ENCODE assay signal across 14 cellular contexts in genomic region chr2:237625216-237625705, GRCh38. TPM values are rescaled to one million over a fixed set of nuclear protein-coding genes. Genes with fewer than 3 reads are reported as not detected.
DNase-seq lines count a peak whose midpoint lies in the region; ATAC-seq and TF ChIP-seq lines count a peak whose summit lies in the region.
"Had no signal": no experiment of that assay in that cellular context is flagged by ENCODE, and none has a peak within 500 bp of the region (broad histone marks: within the 10 kb centered on the region; RNA-seq: fewer than 3 reads in every experiment).

No MANE protein-coding gene starts in this region.

- H3K27ac ChIP-seq in SJCRH30 = peak overlapping the region; percentile 67
- H3K27ac ChIP-seq in gastroesophageal sphincter = peak overlapping the region in 3 of 4 donors; percentile 90 to 94 (median 92)
- H3K27ac ChIP-seq in subcutaneous abdominal adipose tissue (ENCODE audit: low read depth, low read length) = peak overlapping the region; percentile 37
- H3K27ac ChIP-seq: brain microvascular endothelial cell, C4-2B, KMS-11 had no signal

- H3K27me3 Mint-ChIP-seq in naive thymus-derived CD8-positive, alpha-beta T cell = peaks cover 0 to 15% (median 4%) of the 10 kb centered on the region in 5 donors

- peaks cover 59% of the 10 kb centered on the region for H3K4me1 ChIP-seq in SJCRH30
- H3K4me1 ChIP-seq in gastroesophageal sphincter = peaks cover 0 to 43% (median 10%) of the 10 kb centered on the region in 3 donors
- peaks cover 5 to 39% (median 29%) of the 10 kb centered on the region in 5 donors for H3K4me1 ChIP-seq in subcutaneous abdominal adipose tissue (ENCODE audit: control insufficient read depth in 5 of 5, insufficient read depth in 5 of 5, low read length in 5 of 5)

- H3K9me3 ChIP-seq in SJCRH30 (replicated peaks) = no peaks in the 10 kb centered on the region
- H3K9me3 ChIP-seq in gastroesophageal sphincter = no peaks in the 10 kb centered on the region
- H3K9me3 ChIP-seq in subcutaneous abdominal adipose tissue (ENCODE audit: control insufficient read depth in 5 of 5, low read length in 5 of 5) = no peaks in the 10 kb centered on the region

- peak overlapping the region in 8 of 10 donors; percentile 43 to 94 (median 82) for H3K4me3 Mint-ChIP-seq in naive thymus-derived CD8-positive, alpha-beta T cell

- H3K36me3 ChIP-seq in SJCRH30 = peaks cover 7% of the 10 kb centered on the region
- H3K36me3 ChIP-seq in gastroesophageal sphincter = no peaks in the 10 kb centered on the region
- H3K36me3 ChIP-seq in subcutaneous abdominal adipose tissue (ENCODE audit: control insufficient read depth in 5 of 5, insufficient read depth in 5 of 5, low read length in 5 of 5) = no peaks in the 10 kb centered on the region
- H3K36me3 ChIP-seq: brain microvascular endothelial cell had no signal

- H3K27me3 ChIP-seq in SJCRH30 (no peaks in the 10 kb centered on the region), gastroesophageal sphincter (no peaks in the 10 kb centered on the region), subcutaneous abdominal adipose tissue (ENCODE audit: control insufficient read depth in 5 of 5, insufficient read depth in 4 of 5, low read length in 5 of 5) (no peaks in the 10 kb centered on the region)
- H3K27me3 ChIP-seq: brain microvascular endothelial cell had no signal

- H3K4me1 Mint-ChIP-seq in naive thymus-derived CD8-positive, alpha-beta T cell = peaks cover 11 to 34% (median 26%) of the 10 kb centered on the region in 4 donors

- no peak for TF ChIP-seq CTCF in gastroesophageal sphincter (IDR thresholded peaks at IDR 0.05)

- TF ChIP-seq EP300 in gastroesophageal sphincter (IDR thresholded peaks at IDR 0.05) = no peak

- peak in 1 of 2 experiments; percentile 42 for DNase-seq in SJCRH30
- DNase-seq in naive thymus-derived CD8-positive, alpha-beta T cell = no peak
- no peak for DNase-seq in NCI-H2029 treated with DMSO at 0.1 percent for 48 hours (lab: John Stamatoyannopoulos, UW)
- no peak for DNase-seq in NCI-H1092 (lab: John Stamatoyannopoulos, UW)
- no peak for DNase-seq in NCI-H524 treated with DMSO at 0.1 percent for 48 hours (lab: John Stamatoyannopoulos, UW)
- DNase-seq: brain microvascular endothelial cell, NCI-H1694, NCI-H748 treated with DMSO at 0.1 percent for 48 hours had no signal

- H3K27ac Mint-ChIP-seq in naive thymus-derived CD8-positive, alpha-beta T cell = peak overlapping the region in 5 of 10 donors; percentile 18 to 89 (median 31)

- 60 to 67% methylated on average over 3 of the region's 10 CpGs for WGBS in gastroesophageal sphincter (ENCODE audit: low coverage in 1 of 2), 2 donors

- no peak overlapping the region for H3K4me3 ChIP-seq in SJCRH30
- H3K4me3 ChIP-seq in gastroesophageal sphincter = no peak overlapping the region
- no peak overlapping the region for H3K4me3 ChIP-seq in subcutaneous abdominal adipose tissue (ENCODE audit: low read depth in 1 of 5, low read length in 5 of 5)

- H3K9me3 Mint-ChIP-seq in naive thymus-derived CD8-positive, alpha-beta T cell = no peaks in the 10 kb centered on the region

- H3K9ac ChIP-seq in subcutaneous abdominal adipose tissue (ENCODE audit: low read length in 5 of 5) = no peak overlapping the region
- H3K9ac ChIP-seq: KMS-11 had no signal

- POLR2A ChIA-PET in naive thymus-derived CD8-positive, alpha-beta T cell (lab: Charles Lee) = interaction anchor here (1.8 kb wide), 1 partner anchor 67 kb away, joined by 5 read pairs; no protein-coding TSS in a partner anchor

- TF ChIP-seq POLR2A in gastroesophageal sphincter (IDR thresholded peaks at IDR 0.05) = no peak

- ATAC-seq in gastroesophageal sphincter = peak; percentile 40
- no peak for ATAC-seq in naive thymus-derived CD8-positive, alpha-beta T cell

- H3K36me3 Mint-ChIP-seq in naive thymus-derived CD8-positive, alpha-beta T cell = no peaks in the 10 kb centered on the region

RNA-seq across cellular contexts. Expression of gene LRRFIP1, which starts 2.1 kb away (rescaled TPM):
- 53.3 and 61.5 TPM in 2 replicates for total RNA-seq in SJCRH30 (2014; rRNA removed; shearing (Covaris generic))
- 100 to 1,000 TPM; 164 to 225 (median 179) TPM for total RNA-seq in gastroesophageal sphincter
- total RNA-seq in naive thymus-derived CD8-positive, alpha-beta T cell = 100 to 1,000 TPM; 102 to 103 TPM
- 10 to 100 TPM; 72.9 to 91.8 (median 81.6) TPM for polyA plus RNA-seq in naive thymus-derived CD8-positive, alpha-beta T cell

RNA-seq across cellular contexts. Expression of gene RAB17, which starts 34.7 kb away (rescaled TPM):
- total RNA-seq in SJCRH30 (2014; rRNA removed; shearing (Covaris generic)) = 3.4 and 3.6 TPM in 2 replicates
- 1 to 10 TPM in 3 of 4 donors, under 1 TPM in 1; 0.81 to 6.7 (median 3.2) TPM for total RNA-seq in gastroesophageal sphincter
- not detected for total RNA-seq in naive thymus-derived CD8-positive, alpha-beta T cell
- not detected for polyA plus RNA-seq in naive thymus-derived CD8-positive, alpha-beta T cell

RNA-seq across cellular contexts. Expression of gene PRLH, which starts 58.9 kb away (rescaled TPM):
- not detected in 2 replicates for total RNA-seq in SJCRH30 (2014; rRNA removed; shearing (Covaris generic))
- total RNA-seq in gastroesophageal sphincter = not detected
- not detected for total RNA-seq in naive thymus-derived CD8-positive, alpha-beta T cell
- not detected for polyA plus RNA-seq in naive thymus-derived CD8-positive, alpha-beta T cell
- total RNA-seq: endothelial cell of umbilical vein, omental fat pad had no signal
- polyA plus RNA-seq: endothelial cell of umbilical vein had no signal

Comparison
In these comparisons a context has a peak if more than half of its experiments do, and no peak if none do; other contexts are left out.
1. H3K27ac ChIP-seq: peak in every context shown above with its lines; median percentile 92 in gastroesophageal sphincter; 67 in SJCRH30; 37 in subcutaneous abdominal adipose tissue.